Comparison of ENCODE assay signal across 19 cellular contexts in the genomic region with DNA sequence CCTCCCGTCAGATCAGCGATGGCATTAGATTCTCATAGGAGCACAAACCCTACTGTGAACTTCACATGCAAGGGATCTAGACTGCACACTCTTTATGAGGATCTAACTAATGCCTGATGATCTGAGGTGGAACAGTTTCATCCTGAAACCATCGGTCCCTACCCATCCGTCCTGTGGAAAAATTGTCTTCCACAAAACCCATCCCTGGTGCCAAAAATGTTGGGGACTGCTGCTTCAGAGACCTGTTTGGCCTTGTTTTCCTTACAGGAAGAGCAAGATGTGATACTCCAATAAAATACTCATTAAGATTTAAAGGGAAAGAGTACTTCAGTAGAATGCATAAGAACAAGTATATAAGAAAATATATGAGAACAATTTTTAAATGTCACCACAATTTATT.
DNase-seq lines count a peak whose midpoint lies in the region; ATAC-seq and TF ChIP-seq lines count a peak whose summit lies in the region.
"Had no signal": no experiment of that assay in that cellular context is flagged by ENCODE, and none has a peak within 500 bp of the region (broad histone marks: within the 10 kb centered on the region; RNA-seq: fewer than 3 reads in every experiment).

No MANE protein-coding gene starts in this region.

- no peak for DNase-seq in DND-41
- no peak for DNase-seq in HFFc6
- peak; percentile 57 for DNase-seq in cerebellar cortex (ENCODE audit: low spot score)
- no peak for DNase-seq in GM19238 (ENCODE audit: insufficient read length, low spot score)
- no peak for DNase-seq in neuronal stem cell (ENCODE audit: low spot score)
- DNase-seq: AML-193; Caco-2; Calu3; CD4-positive, alpha-beta T cell; CD8-positive, alpha-beta T cell; DMS79 treated with DMSO at 0.1 percent for 48 hours; EL; GF-D8 had no signal

- no peaks in the 10 kb centered on the region for H3K9me3 Mint-ChIP-seq in HFFc6
- H3K9me3 Mint-ChIP-seq: CD4-positive, alpha-beta T cell; CD8-positive, alpha-beta T cell had no signal

- H3K4me1 ChIP-seq in DND-41 (ENCODE audit: insufficient read depth, low read length), result peaks cover 34% of the 10 kb centered on the region
- H3K4me1 ChIP-seq in neuronal stem cell (ENCODE audit: control insufficient read depth in 2 of 2, insufficient read depth in 1 of 2, low read depth in 1 of 2, low read length in 2 of 2), result no peaks in the 10 kb centered on the region
- H3K4me1 ChIP-seq: A549, Caco-2 had no signal

- no peak overlapping the region for H3K18ac ChIP-seq in neuronal stem cell (ENCODE audit: low read length)

- ATAC-seq in DND-41 (ENCODE audit: insufficient read depth, low read depth) (no peak), HG03565 (IDR thresholded peaks at IDR 0.05; ENCODE audit: unreplicated experiment) (no peak)
- ATAC-seq: A549; CD8-positive, alpha-beta T cell had no signal

- no peak overlapping the region for H2AK5ac ChIP-seq in neuronal stem cell (ENCODE audit: low read depth, low read length)

- no peaks in the 10 kb centered on the region for H3K9me3 ChIP-seq in DND-41 (ENCODE audit: insufficient read depth, low read length, severe bottlenecking)
- H3K9me3 ChIP-seq in neuronal stem cell (replicated peaks in 1 of 2; ENCODE audit: control insufficient read depth in 2 of 2, insufficient read depth in 1 of 2, low read depth in 1 of 2, low read length in 2 of 2), result peaks cover 0 to 1% of the 10 kb centered on the region in 2 donors
- H3K9me3 ChIP-seq: A549, Caco-2 had no signal

- H2BK5ac ChIP-seq in neuronal stem cell (ENCODE audit: low read length), result no peak overlapping the region

- no peak overlapping the region for H3K9ac ChIP-seq in DND-41 (ENCODE audit: low read depth, low read length)
- no peak overlapping the region for H3K9ac ChIP-seq in neuronal stem cell (ENCODE audit: low read depth, low read length, poor library complexity)
- H3K9ac ChIP-seq: BLaER1 treated with 17β-estradiol and CSF1 and Interleukin-3, amounts not matched to agents 10 nM and 100 nM had no signal

- H3K27ac Mint-ChIP-seq in HFFc6, result peak overlapping the region; percentile 36; the same call in 1 of the 2 replicates
- H3K27ac Mint-ChIP-seq: B cell; CD4-positive, alpha-beta T cell; CD8-positive, alpha-beta T cell had no signal

- H3K27me3 ChIP-seq in DND-41 (ENCODE audit: insufficient read depth, low read length, poor library complexity), result no peaks in the 10 kb centered on the region
- no peaks in the 10 kb centered on the region for H3K27me3 ChIP-seq in neuronal stem cell (ENCODE audit: control insufficient read depth in 3 of 3, insufficient read depth in 3 of 3, low read depth in 1 of 3, low read length in 3 of 3)

- no peak overlapping the region for H3K23ac ChIP-seq in neuronal stem cell (ENCODE audit: low read depth, low read length, poor library complexity)

- H4K91ac ChIP-seq in neuronal stem cell (ENCODE audit: low read depth, low read length, poor library complexity), result no peak overlapping the region

- H4K20me1 ChIP-seq in DND-41 (ENCODE audit: insufficient read depth, low read length), result no peaks in the 10 kb centered on the region

- no peak overlapping the region for H4K8ac ChIP-seq in neuronal stem cell (ENCODE audit: low read depth, low read length)

- no peak overlapping the region for H2AFZ ChIP-seq in DND-41 (ENCODE audit: low read depth, low read length)
- no peak overlapping the region for H2AFZ ChIP-seq in neuronal stem cell (ENCODE audit: low read length)

- no peak overlapping the region for H2BK12ac ChIP-seq in neuronal stem cell (ENCODE audit: low read length)

- no peak overlapping the region for H3K4me3 Mint-ChIP-seq in HFFc6
- H3K4me3 Mint-ChIP-seq: B cell; CD4-positive, alpha-beta T cell; CD8-positive, alpha-beta T cell had no signal

- no peaks in the 10 kb centered on the region for H3K27me3 Mint-ChIP-seq in HFFc6 (ENCODE audit: insufficient read depth)
- H3K27me3 Mint-ChIP-seq: CD4-positive, alpha-beta T cell had no signal

- peaks cover 6% of the 10 kb centered on the region; the same call in 1 of the 2 replicates for H3K79me2 ChIP-seq in DND-41 (ENCODE audit: insufficient read depth, low read length)

- peak overlapping the region; percentile 48 for H3K27ac ChIP-seq in DND-41 (ENCODE audit: low read length)
- no peak overlapping the region for H3K27ac ChIP-seq in neuronal stem cell (replicated peaks; ENCODE audit: low read length)
- H3K27ac ChIP-seq: 22Rv1; A549; BLaER1 treated with 17β-estradiol and CSF1 and Interleukin-3, amounts not matched to agents 10 nM and 100 nM; C4-2B had no signal

- no peak overlapping the region for H3K14ac ChIP-seq in neuronal stem cell (ENCODE audit: low read length)

- H3K36me3 Mint-ChIP-seq in HFFc6 (ENCODE audit: low read depth), result peaks cover 22% of the 10 kb centered on the region
- H3K36me3 Mint-ChIP-seq: CD8-positive, alpha-beta T cell had no signal

- no peak for TF ChIP-seq CTCF in DND-41 (IDR thresholded peaks at IDR 0.05; ENCODE audit: borderline replicate concordance, extremely low read depth, low read length, poor library complexity, severe bottlenecking)
- no peak for TF ChIP-seq CTCF in HFFc6 (IDR thresholded peaks at IDR 0.05)

- peaks cover 77% of the 10 kb centered on the region for H3K4me1 Mint-ChIP-seq in HFFc6 (ENCODE audit: low read depth)
- H3K4me1 Mint-ChIP-seq: B cell had no signal

- H2BK15ac ChIP-seq in neuronal stem cell (ENCODE audit: low read length), result no peak overlapping the region

- no peak overlapping the region for H3K4me3 ChIP-seq in DND-41 (ENCODE audit: low read depth in 1 of 2, low read length in 2 of 2)
- no peak overlapping the region for H3K4me3 ChIP-seq in neuronal stem cell (ENCODE audit: low read length in 2 of 2)
- H3K4me3 ChIP-seq: A549; BLaER1 treated with 17β-estradiol and CSF1 and Interleukin-3, amounts not matched to agents 10 nM and 100 nM had no signal

- no peak overlapping the region for H3K4ac ChIP-seq in neuronal stem cell (ENCODE audit: low read length)

- no peak overlapping the region for H3K4me2 ChIP-seq in DND-41 (ENCODE audit: insufficient read depth, low read length)
- no peak overlapping the region for H3K4me2 ChIP-seq in neuronal stem cell (ENCODE audit: insufficient read depth, low read length, poor library complexity, severe bottlenecking)
- H3K4me2 ChIP-seq: A549; BLaER1 treated with 17β-estradiol and CSF1 and Interleukin-3, amounts not matched to agents 10 nM and 100 nM had no signal

- no peak overlapping the region for H2BK120ac ChIP-seq in neuronal stem cell (ENCODE audit: low read depth, low read length)

- H3K36me3 ChIP-seq in DND-41 (ENCODE audit: insufficient read depth, low read length) (no peaks in the 10 kb centered on the region), neuronal stem cell (replicated peaks in 1 of 2; ENCODE audit: control insufficient read depth in 2 of 2, insufficient read depth in 2 of 2, low read length in 2 of 2) (peaks cover 0 to 3% of the 10 kb centered on the region in 2 donors)
- H3K36me3 ChIP-seq: BLaER1 treated with 17β-estradiol and CSF1 and Interleukin-3, amounts not matched to agents 10 nM and 100 nM had no signal

- H3K79me1 ChIP-seq in neuronal stem cell (ENCODE audit: low read depth, low read length), result peaks cover 3% of the 10 kb centered on the region

- WGBS in neuronal stem cell (ENCODE audit: extremely low coverage in 2 of 2, insufficient read length in 2 of 2, insufficient replicate concordance in 1 of 2), 2 donors, result no CpG with 5 or more reads among the region's 4 CpGs
